35 cellular contexts compared by ENCODE assay signal in the genomic region with DNA sequence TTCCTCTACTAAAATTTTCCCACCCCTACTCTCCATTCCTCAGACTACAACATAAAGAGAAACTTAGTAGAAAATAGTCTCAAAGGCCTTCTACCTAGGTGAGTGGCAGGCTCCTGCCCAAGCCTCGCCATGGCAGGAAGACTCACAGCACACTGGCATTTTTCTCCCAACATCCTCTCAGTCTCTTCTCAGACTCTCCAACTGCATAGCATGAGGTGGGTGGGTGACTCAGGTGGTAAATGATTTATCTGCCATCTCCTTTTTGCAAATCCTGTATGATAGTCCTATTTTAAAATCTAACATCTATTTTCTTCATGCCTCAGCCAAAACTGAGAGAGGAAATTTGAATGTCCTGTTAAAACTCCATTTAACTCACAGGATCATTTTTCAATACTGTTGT. TPM values are rescaled to one million over a fixed set of nuclear protein-coding genes. Genes with fewer than 3 reads are reported as not detected.
"Had no signal": no experiment of that assay in that cellular context is flagged by ENCODE, and none has a peak within 500 bp of the region (broad histone marks: within the 10 kb centered on the region; RNA-seq: fewer than 3 reads in every experiment).

No MANE protein-coding gene starts in this region.

- H3K4me1 Mint-ChIP-seq: activated B cell treated with CpG ODN at 0.5 μM for 24 hours; activated naive CD4-positive, alpha-beta T cell treated with anti-CD3 and anti-CD28 coated beads, Interleukin-2, amount 50 U/mL, for 24 hours; activated naive CD8-positive, alpha-beta T cell treated with anti-CD3 and anti-CD28 coated beads for 36 hours; activated naive CD8-positive, alpha-beta T cell treated with anti-CD3 and anti-CD28 coated beads, Interleukin-2, amount 50 U/mL, for 24 hours; T-cell had no signal

- FAIRE-seq: colon had no signal

- DNase-seq: activated B cell treated with CpG ODN at 0.5 μM for 24 hours; activated CD4-positive, alpha-beta T cell treated with anti-CD3 and anti-CD28 coated beads for 48 hours; activated CD4-positive, alpha-beta T cell treated with anti-CD3 and anti-CD28 coated beads, Interleukin-2, amount 50 U/mL, for 1 hour; activated CD4-positive, alpha-beta T cell treated with anti-CD3 and anti-CD28 coated beads, Interleukin-2, amount 50 U/mL, for 48 hours; activated CD8-positive, alpha-beta memory T cell treated with anti-CD3 and anti-CD28 coated beads for 24 hours; activated CD8-positive, alpha-beta T cell treated with anti-CD3 and anti-CD28 coated beads for 36 hours; activated effector memory CD4-positive, alpha-beta T cell treated with anti-CD3 and anti-CD28 coated beads, Interleukin-2, amount 50 U/mL, for 16 hours; activated naive CD4-positive, alpha-beta T cell treated with anti-CD3 and anti-CD28 coated beads for 36 hours; activated naive CD8-positive, alpha-beta T cell treated with anti-CD3 and anti-CD28 coated beads for 36 hours; activated naive CD8-positive, alpha-beta T cell treated with anti-CD3 and anti-CD28 coated beads, Interleukin-2, amount 50 U/mL, for 24 hours; activated T-cell treated with anti-CD3 and anti-CD28 coated beads, Interleukin-2, amount 50 U/mL, for 1 hour; activated T-cell treated with anti-CD3 and anti-CD28 coated beads, Interleukin-2, amount 50 U/mL, for 48 hours; adrenal gland; amygdala; aorta; body of pancreas; cortex of kidney; dermis blood vessel endothelial cell; effector CD4-positive, alpha-beta T cell; effector memory CD8-positive, alpha-beta T cell; erythroblast; esophagus squamous epithelium; gastrocnemius medialis; SW 1271; T-cell; T1000; WERI-Rb-1 had no signal

- ATAC-seq: activated CD4-positive, CD25-positive, alpha-beta regulatory T cell treated with anti-CD3 and anti-CD28 coated beads, Interleukin-2, amount 50 U/mL, for 24 hours; activated CD8-positive, alpha-beta T cell treated with anti-CD3 and anti-CD28 coated beads for 36 hours; activated naive CD8-positive, alpha-beta T cell treated with anti-CD3 and anti-CD28 coated beads, Interleukin-2, amount 50 U/mL, for 24 hours; body of pancreas; effector memory CD8-positive, alpha-beta T cell; gastrocnemius medialis; T-cell had no signal

- H3K36me3 ChIP-seq: adrenal gland, esophagus squamous epithelium, gastrocnemius medialis, WERI-Rb-1 had no signal

- H3K4me3 Mint-ChIP-seq: activated B cell treated with CpG ODN at 0.5 μM for 24 hours; activated CD8-positive, alpha-beta T cell treated with anti-CD3 and anti-CD28 coated beads for 36 hours; activated naive CD4-positive, alpha-beta T cell treated with anti-CD3 and anti-CD28 coated beads for 36 hours; activated naive CD4-positive, alpha-beta T cell treated with anti-CD3 and anti-CD28 coated beads, Interleukin-2, amount 50 U/mL, for 24 hours; activated naive CD8-positive, alpha-beta T cell treated with anti-CD3 and anti-CD28 coated beads for 36 hours; activated naive CD8-positive, alpha-beta T cell treated with anti-CD3 and anti-CD28 coated beads, Interleukin-2, amount 50 U/mL, for 24 hours; activated T-helper 1 cell treated with anti-CD3 and anti-CD28 coated beads, Interleukin-12 subunit alpha, Interleukin-12 subunit beta, Interleukin-2, Interleukin-4 antibody, amounts not matched to agents 30 ng/mL and 10 ng/mL and 1 ng/mL, durations not matched to agents 14 hours and 24 hours and 36 hours; effector memory CD8-positive, alpha-beta T cell; T-cell; T-helper 1 cell treated with Interleukin-12 subunit alpha and Interleukin-12 subunit beta and Interleukin-4 antibody, amounts not matched to agents 30 μg/mL and 1 μg/mL, for 36 hours had no signal

- H3K4me3 ChIP-seq: adrenal gland, body of pancreas, esophagus squamous epithelium, gastrocnemius medialis had no signal

- H3K9me3 ChIP-seq: adrenal gland, body of pancreas, esophagus squamous epithelium, gastrocnemius medialis had no signal

- H3K36me3 Mint-ChIP-seq: activated naive CD4-positive, alpha-beta T cell treated with anti-CD3 and anti-CD28 coated beads, Interleukin-2, amount 50 U/mL, for 24 hours; activated naive CD8-positive, alpha-beta T cell treated with anti-CD3 and anti-CD28 coated beads for 36 hours; T-cell had no signal

- H3K27me3 Mint-ChIP-seq: activated B cell treated with CpG ODN at 0.5 μM for 24 hours; activated CD8-positive, alpha-beta T cell treated with anti-CD3 and anti-CD28 coated beads for 36 hours; activated naive CD4-positive, alpha-beta T cell treated with anti-CD3 and anti-CD28 coated beads, Interleukin-2, amount 50 U/mL, for 24 hours; activated naive CD8-positive, alpha-beta T cell treated with anti-CD3 and anti-CD28 coated beads for 36 hours; activated naive CD8-positive, alpha-beta T cell treated with anti-CD3 and anti-CD28 coated beads, Interleukin-2, amount 50 U/mL, for 24 hours; effector memory CD8-positive, alpha-beta T cell; T-cell had no signal

- H3K27ac ChIP-seq: adrenal gland, body of pancreas, esophagus squamous epithelium, gastrocnemius medialis, WERI-Rb-1 had no signal

- H3K27ac Mint-ChIP-seq: activated B cell treated with CpG ODN at 0.5 μM for 24 hours; activated CD8-positive, alpha-beta T cell treated with anti-CD3 and anti-CD28 coated beads for 36 hours; activated naive CD4-positive, alpha-beta T cell treated with anti-CD3 and anti-CD28 coated beads for 36 hours; activated naive CD4-positive, alpha-beta T cell treated with anti-CD3 and anti-CD28 coated beads, Interleukin-2, amount 50 U/mL, for 24 hours; activated naive CD8-positive, alpha-beta T cell treated with anti-CD3 and anti-CD28 coated beads for 36 hours; activated naive CD8-positive, alpha-beta T cell treated with anti-CD3 and anti-CD28 coated beads, Interleukin-2, amount 50 U/mL, for 24 hours; activated T-helper 1 cell treated with anti-CD3 and anti-CD28 coated beads, Interleukin-12 subunit alpha, Interleukin-12 subunit beta, Interleukin-2, Interleukin-4 antibody, amounts not matched to agents 30 ng/mL and 10 ng/mL and 1 ng/mL, durations not matched to agents 14 hours and 24 hours and 36 hours; activated T-helper 2 cell treated with anti-CD3 and anti-CD28 coated beads, Interferon-gamma antibody, Interleukin-2, Interleukin-4, amounts not matched to agents 10 μg/mL and 5 μg/mL and 100 μg/mL, durations not matched to agents 14 hours and 24 hours and 36 hours; effector memory CD8-positive, alpha-beta T cell; T-cell; T-helper 1 cell treated with Interleukin-12 subunit alpha and Interleukin-12 subunit beta and Interleukin-4 antibody, amounts not matched to agents 30 μg/mL and 1 μg/mL, for 36 hours had no signal

- H3K27me3 ChIP-seq: adrenal gland, body of pancreas, esophagus squamous epithelium, gastrocnemius medialis had no signal

- H3K4me1 ChIP-seq: adrenal gland, body of pancreas, gastrocnemius medialis had no signal

- H3K9me3 Mint-ChIP-seq: activated CD8-positive, alpha-beta T cell treated with anti-CD3 and anti-CD28 coated beads for 36 hours; activated naive CD4-positive, alpha-beta T cell treated with anti-CD3 and anti-CD28 coated beads for 36 hours; activated naive CD4-positive, alpha-beta T cell treated with anti-CD3 and anti-CD28 coated beads, Interleukin-2, amount 50 U/mL, for 24 hours; activated naive CD8-positive, alpha-beta T cell treated with anti-CD3 and anti-CD28 coated beads for 36 hours; activated naive CD8-positive, alpha-beta T cell treated with anti-CD3 and anti-CD28 coated beads, Interleukin-2, amount 50 U/mL, for 24 hours; activated T-helper 1 cell treated with anti-CD3 and anti-CD28 coated beads, Interleukin-12 subunit alpha, Interleukin-12 subunit beta, Interleukin-2, Interleukin-4 antibody, amounts not matched to agents 30 ng/mL and 10 ng/mL and 1 ng/mL, durations not matched to agents 14 hours and 24 hours and 36 hours; activated T-helper 2 cell treated with anti-CD3 and anti-CD28 coated beads, Interferon-gamma antibody, Interleukin-2, Interleukin-4, amounts not matched to agents 10 μg/mL and 5 μg/mL and 100 μg/mL, durations not matched to agents 14 hours and 24 hours and 36 hours; T-helper 1 cell treated with Interleukin-12 subunit alpha and Interleukin-12 subunit beta and Interleukin-4 antibody, amounts not matched to agents 30 μg/mL and 1 μg/mL, for 36 hours had no signal

RNA-seq across cellular contexts. Expression of a gene that starts 33.5 kb away (rescaled TPM):
- total RNA-seq: activated B cell treated with CpG ODN at 0.5 μM for 24 hours; activated CD8-positive, alpha-beta T cell treated with anti-CD3 and anti-CD28 coated beads for 36 hours; activated naive CD4-positive, alpha-beta T cell treated with anti-CD3 and anti-CD28 coated beads for 36 hours; activated naive CD8-positive, alpha-beta T cell treated with anti-CD3 and anti-CD28 coated beads for 36 hours; activated T-helper 1 cell treated with anti-CD3 and anti-CD28 coated beads, Interleukin-12 subunit alpha, Interleukin-12 subunit beta, Interleukin-2, Interleukin-4 antibody, amounts not matched to agents 30 ng/mL and 10 ng/mL and 1 ng/mL, durations not matched to agents 14 hours and 24 hours and 36 hours; activated T-helper 2 cell treated with anti-CD3 and anti-CD28 coated beads, Interferon-gamma antibody, Interleukin-2, Interleukin-4, amounts not matched to agents 10 μg/mL and 5 μg/mL and 100 μg/mL, durations not matched to agents 14 hours and 24 hours and 36 hours; dermis blood vessel endothelial cell; glomerular endothelial cell; T-cell; T-helper 2 cell treated with Interferon-gamma antibody and Interleukin-4, amounts not matched to agents 100 ng/mL and 5 ng/mL, for 36 hours had no signal
